1 cellular context compared by ENCODE assay signal in the genomic region with DNA sequence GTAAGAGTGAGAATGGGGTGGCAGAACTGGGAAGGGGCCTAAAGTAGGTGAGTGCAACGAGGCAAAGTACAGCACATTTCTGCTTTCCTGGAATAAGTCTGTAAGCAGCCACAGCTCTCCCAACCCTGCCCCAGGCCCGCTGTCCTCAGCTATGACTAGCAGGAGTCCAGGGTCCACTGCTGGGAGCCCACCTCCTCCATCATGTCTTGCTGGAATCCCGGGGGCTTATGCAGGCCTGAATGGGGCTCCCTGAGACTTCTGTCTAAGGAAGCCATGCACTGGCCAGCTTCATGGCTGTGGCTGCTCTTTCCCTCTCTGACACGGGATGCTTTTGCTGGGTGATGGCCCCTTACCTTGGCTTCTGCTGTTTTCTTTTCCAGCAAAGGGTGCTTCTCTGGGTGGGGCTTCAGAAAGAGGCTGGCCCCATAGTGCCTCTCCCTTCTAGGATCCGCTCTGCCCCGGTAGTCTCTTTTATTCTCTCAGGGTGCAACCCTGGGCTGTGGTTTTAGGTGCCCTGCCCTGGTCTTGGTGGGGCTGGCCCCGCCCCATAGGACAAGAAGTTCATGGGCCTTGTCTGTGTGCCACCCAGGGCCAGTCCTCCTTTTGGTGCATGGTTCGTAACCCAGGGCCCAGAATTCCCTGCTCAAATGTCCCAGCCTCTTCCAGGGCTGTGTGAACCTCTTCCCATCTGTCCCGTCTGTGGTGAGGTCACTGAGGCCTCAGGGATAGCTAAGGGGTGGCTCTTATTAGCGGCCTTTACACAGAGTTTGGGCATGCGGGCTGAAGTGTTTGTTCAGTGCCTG.
TF ChIP-seq lines count a peak whose summit lies in the region.

No MANE protein-coding gene starts in this region.

TF ChIP-seq in HepG2, 621 proteins besides CTCF, POLR2A, EP300 and RAD21 (continued from another document and continues in another):
- TF ChIP-seq, protein P1, sequence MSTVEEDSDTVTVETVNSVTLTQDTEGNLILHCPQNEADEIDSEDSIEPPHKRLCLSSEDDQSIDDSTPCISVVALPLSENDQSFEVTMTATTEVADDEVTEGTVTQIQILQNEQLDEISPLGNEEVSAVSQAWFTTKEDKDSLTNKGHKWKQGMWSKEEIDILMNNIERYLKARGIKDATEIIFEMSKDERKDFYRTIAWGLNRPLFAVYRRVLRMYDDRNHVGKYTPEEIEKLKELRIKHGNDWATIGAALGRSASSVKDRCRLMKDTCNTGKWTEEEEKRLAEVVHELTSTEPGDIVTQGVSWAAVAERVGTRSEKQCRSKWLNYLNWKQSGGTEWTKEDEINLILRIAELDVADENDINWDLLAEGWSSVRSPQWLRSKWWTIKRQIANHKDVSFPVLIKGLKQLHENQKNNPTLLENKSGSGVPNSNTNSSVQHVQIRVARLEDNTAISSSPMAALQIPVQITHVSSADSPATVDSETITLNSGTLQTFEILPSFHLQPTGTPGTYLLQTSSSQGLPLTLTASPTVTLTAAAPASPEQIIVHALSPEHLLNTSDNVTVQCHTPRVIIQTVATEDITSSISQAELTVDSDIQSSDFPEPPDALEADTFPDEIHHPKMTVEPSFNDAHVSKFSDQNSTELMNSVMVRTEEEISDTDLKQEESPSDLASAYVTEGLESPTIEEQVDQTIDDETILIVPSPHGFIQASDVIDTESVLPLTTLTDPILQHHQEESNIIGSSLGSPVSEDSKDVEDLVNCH (CRISPR knock-in tag; IDR thresholded peaks at IDR 0.05), result no peak
- TF ChIP-seq, protein P2, sequence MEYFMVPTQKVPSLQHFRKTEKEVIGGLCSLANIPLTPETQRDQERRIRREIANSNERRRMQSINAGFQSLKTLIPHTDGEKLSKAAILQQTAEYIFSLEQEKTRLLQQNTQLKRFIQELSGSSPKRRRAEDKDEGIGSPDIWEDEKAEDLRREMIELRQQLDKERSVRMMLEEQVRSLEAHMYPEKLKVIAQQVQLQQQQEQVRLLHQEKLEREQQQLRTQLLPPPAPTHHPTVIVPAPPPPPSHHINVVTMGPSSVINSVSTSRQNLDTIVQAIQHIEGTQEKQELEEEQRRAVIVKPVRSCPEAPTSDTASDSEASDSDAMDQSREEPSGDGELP (IDR thresholded peaks at IDR 0.05; ENCODE audit: borderline replicate concordance, low read depth), result no peak
- peak; percentile 14 for TF ChIP-seq SRSF1 (optimal IDR thresholded peaks at IDR 0.05; ENCODE audit: low read depth, low read length)
- TF ChIP-seq MAFG (CRISPR knock-in tag; IDR thresholded peaks at IDR 0.05), result no peak
- TF ChIP-seq HNRNPL (IDR thresholded peaks at IDR 0.05; ENCODE audit: low read depth, low read length), result no peak
- peak; percentile 83; the same call in 1 of the 2 replicates for TF ChIP-seq ZNF274 (CRISPR knock-in tag; IDR thresholded peaks at IDR 0.05)
- no peak for TF ChIP-seq REXO4 (CRISPR knock-in tag; IDR thresholded peaks at IDR 0.05; ENCODE audit: borderline replicate concordance)
- TF ChIP-seq, protein P3, sequence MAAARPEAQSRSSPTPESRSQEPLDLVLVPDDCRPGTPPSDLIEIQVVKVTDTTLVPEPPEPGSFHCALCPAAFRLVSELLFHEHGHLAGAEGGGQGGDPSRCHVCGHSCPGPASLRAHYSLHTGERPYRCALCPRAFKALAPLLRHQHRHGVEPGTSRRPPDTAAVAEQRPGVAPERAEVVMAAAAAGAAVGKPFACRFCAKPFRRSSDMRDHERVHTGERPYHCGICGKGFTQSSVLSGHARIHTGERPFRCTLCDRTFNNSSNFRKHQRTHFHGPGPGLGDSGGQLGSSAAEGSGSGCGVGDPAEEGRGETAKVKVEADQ (CRISPR knock-in tag; IDR thresholded peaks at IDR 0.05; ENCODE audit: borderline replicate concordance), result peak; percentile 77; the same call in 1 of the 2 replicates
- peak; percentile 41; the same call in 1 of the 2 replicates for TF ChIP-seq IRF2 (CRISPR knock-in tag; IDR thresholded peaks at IDR 0.05)
- no peak for TF ChIP-seq ZNF747 (CRISPR knock-in tag; IDR thresholded peaks at IDR 0.05; ENCODE audit: borderline replicate concordance)
- no peak for TF ChIP-seq SIX1 (CRISPR knock-in tag; IDR thresholded peaks at IDR 0.05; ENCODE audit: borderline replicate concordance)
- TF ChIP-seq, protein P4, sequence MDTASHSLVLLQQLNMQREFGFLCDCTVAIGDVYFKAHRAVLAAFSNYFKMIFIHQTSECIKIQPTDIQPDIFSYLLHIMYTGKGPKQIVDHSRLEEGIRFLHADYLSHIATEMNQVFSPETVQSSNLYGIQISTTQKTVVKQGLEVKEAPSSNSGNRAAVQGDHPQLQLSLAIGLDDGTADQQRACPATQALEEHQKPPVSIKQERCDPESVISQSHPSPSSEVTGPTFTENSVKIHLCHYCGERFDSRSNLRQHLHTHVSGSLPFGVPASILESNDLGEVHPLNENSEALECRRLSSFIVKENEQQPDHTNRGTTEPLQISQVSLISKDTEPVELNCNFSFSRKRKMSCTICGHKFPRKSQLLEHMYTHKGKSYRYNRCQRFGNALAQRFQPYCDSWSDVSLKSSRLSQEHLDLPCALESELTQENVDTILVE (CRISPR knock-in tag; IDR thresholded peaks at IDR 0.05), result 0 out of 2 replicates have a peak, but pooled peaks have one; percentile 13
- TF ChIP-seq ZNF629 (CRISPR knock-in tag; conservative IDR thresholded peaks at IDR 0.05), result no peak
- TF ChIP-seq MATR3 (CRISPR knock-in tag; IDR thresholded peaks at IDR 0.05), result no peak
- TF ChIP-seq, protein P5, sequence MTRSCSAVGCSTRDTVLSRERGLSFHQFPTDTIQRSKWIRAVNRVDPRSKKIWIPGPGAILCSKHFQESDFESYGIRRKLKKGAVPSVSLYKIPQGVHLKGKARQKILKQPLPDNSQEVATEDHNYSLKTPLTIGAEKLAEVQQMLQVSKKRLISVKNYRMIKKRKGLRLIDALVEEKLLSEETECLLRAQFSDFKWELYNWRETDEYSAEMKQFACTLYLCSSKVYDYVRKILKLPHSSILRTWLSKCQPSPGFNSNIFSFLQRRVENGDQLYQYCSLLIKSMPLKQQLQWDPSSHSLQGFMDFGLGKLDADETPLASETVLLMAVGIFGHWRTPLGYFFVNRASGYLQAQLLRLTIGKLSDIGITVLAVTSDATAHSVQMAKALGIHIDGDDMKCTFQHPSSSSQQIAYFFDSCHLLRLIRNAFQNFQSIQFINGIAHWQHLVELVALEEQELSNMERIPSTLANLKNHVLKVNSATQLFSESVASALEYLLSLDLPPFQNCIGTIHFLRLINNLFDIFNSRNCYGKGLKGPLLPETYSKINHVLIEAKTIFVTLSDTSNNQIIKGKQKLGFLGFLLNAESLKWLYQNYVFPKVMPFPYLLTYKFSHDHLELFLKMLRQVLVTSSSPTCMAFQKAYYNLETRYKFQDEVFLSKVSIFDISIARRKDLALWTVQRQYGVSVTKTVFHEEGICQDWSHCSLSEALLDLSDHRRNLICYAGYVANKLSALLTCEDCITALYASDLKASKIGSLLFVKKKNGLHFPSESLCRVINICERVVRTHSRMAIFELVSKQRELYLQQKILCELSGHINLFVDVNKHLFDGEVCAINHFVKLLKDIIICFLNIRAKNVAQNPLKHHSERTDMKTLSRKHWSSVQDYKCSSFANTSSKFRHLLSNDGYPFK (CRISPR knock-in tag; IDR thresholded peaks at IDR 0.05; ENCODE audit: borderline replicate concordance), result peak; percentile 93
- no peak for TF ChIP-seq NCOR1 (IDR thresholded peaks at IDR 0.05; ENCODE audit: borderline replicate concordance, low read length)
- no peak for TF ChIP-seq SMC3 (IDR thresholded peaks at IDR 0.05; ENCODE audit: low read length)
- peak; percentile 68; the same call in 1 of the 2 replicates for TF ChIP-seq THYN1 (CRISPR knock-in tag; IDR thresholded peaks at IDR 0.05; ENCODE audit: borderline replicate concordance, low read depth)
- no peak for TF ChIP-seq SRSF9 (IDR thresholded peaks at IDR 0.05; ENCODE audit: borderline replicate concordance, insufficient read depth, low read depth, low read length, poor library complexity, severe bottlenecking)
- TF ChIP-seq, protein P6, sequence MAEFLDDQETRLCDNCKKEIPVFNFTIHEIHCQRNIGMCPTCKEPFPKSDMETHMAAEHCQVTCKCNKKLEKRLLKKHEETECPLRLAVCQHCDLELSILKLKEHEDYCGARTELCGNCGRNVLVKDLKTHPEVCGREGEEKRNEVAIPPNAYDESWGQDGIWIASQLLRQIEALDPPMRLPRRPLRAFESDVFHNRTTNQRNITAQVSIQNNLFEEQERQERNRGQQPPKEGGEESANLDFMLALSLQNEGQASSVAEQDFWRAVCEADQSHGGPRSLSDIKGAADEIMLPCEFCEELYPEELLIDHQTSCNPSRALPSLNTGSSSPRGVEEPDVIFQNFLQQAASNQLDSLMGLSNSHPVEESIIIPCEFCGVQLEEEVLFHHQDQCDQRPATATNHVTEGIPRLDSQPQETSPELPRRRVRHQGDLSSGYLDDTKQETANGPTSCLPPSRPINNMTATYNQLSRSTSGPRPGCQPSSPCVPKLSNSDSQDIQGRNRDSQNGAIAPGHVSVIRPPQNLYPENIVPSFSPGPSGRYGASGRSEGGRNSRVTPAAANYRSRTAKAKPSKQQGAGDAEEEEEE (CRISPR knock-in tag; IDR thresholded peaks at IDR 0.05; ENCODE audit: borderline replicate concordance), result no peak
- 0 out of 2 replicates have a peak, but pooled peaks have one; percentile 43 for TF ChIP-seq ZKSCAN8 (CRISPR knock-in tag; IDR thresholded peaks at IDR 0.05; ENCODE audit: borderline replicate concordance)
- no peak for TF ChIP-seq SP1 (IDR thresholded peaks at IDR 0.05)
- TF ChIP-seq SP1 (CRISPR knock-in tag; IDR thresholded peaks at IDR 0.05), result no peak
- TF ChIP-seq, protein P7, sequence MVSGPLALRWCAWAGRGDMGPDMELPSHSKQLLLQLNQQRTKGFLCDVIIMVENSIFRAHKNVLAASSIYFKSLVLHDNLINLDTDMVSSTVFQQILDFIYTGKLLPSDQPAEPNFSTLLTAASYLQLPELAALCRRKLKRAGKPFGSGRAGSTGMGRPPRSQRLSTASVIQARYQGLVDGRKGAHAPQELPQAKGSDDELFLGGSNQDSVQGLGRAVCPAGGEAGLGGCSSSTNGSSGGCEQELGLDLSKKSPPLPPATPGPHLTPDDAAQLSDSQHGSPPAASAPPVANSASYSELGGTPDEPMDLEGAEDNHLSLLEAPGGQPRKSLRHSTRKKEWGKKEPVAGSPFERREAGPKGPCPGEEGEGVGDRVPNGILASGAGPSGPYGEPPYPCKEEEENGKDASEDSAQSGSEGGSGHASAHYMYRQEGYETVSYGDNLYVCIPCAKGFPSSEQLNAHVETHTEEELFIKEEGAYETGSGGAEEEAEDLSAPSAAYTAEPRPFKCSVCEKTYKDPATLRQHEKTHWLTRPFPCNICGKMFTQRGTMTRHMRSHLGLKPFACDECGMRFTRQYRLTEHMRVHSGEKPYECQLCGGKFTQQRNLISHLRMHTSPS (CRISPR knock-in tag; IDR thresholded peaks at IDR 0.05; ENCODE audit: low read depth), result peak; percentile 21; the same call in 1 of the 2 replicates
- no peak for TF ChIP-seq ZNF225 (CRISPR knock-in tag; IDR thresholded peaks at IDR 0.05)
- peak; percentile 76 for TF ChIP-seq AGO2 (optimal IDR thresholded peaks at IDR 0.05; ENCODE audit: low read depth, low read length)
- no peak for TF ChIP-seq BRD4 (CRISPR knock-in tag; IDR thresholded peaks at IDR 0.05)
- no peak for TF ChIP-seq TMF1 (CRISPR knock-in tag; IDR thresholded peaks at IDR 0.05; ENCODE audit: low read depth)
- no peak for TF ChIP-seq ZEB1 (IDR thresholded peaks at IDR 0.05; ENCODE audit: insufficient replicate concordance, low read depth)
- no peak for TF ChIP-seq STAG1 (CRISPR knock-in tag; IDR thresholded peaks at IDR 0.05)
- TF ChIP-seq ATF7-NPFF (CRISPR knock-in tag; IDR thresholded peaks at IDR 0.05; ENCODE audit: low read depth), result no peak
- TF ChIP-seq ZMYM2 (CRISPR knock-in tag; IDR thresholded peaks at IDR 0.05), result no peak
- no peak; the same call in 1 of the 2 replicates for TF ChIP-seq FOSL2 (CRISPR knock-in tag; IDR thresholded peaks at IDR 0.05)
- TF ChIP-seq IKZF1 (IDR thresholded peaks at IDR 0.05), result no peak
- TF ChIP-seq ZZZ3 (CRISPR knock-in tag; IDR thresholded peaks at IDR 0.05; ENCODE audit: borderline replicate concordance), result 0 out of 2 replicates have a peak, but pooled peaks have one; percentile 42
- no peak for TF ChIP-seq PHB2 (IDR thresholded peaks at IDR 0.05; ENCODE audit: partially characterized antibody)
- TF ChIP-seq, protein P8, sequence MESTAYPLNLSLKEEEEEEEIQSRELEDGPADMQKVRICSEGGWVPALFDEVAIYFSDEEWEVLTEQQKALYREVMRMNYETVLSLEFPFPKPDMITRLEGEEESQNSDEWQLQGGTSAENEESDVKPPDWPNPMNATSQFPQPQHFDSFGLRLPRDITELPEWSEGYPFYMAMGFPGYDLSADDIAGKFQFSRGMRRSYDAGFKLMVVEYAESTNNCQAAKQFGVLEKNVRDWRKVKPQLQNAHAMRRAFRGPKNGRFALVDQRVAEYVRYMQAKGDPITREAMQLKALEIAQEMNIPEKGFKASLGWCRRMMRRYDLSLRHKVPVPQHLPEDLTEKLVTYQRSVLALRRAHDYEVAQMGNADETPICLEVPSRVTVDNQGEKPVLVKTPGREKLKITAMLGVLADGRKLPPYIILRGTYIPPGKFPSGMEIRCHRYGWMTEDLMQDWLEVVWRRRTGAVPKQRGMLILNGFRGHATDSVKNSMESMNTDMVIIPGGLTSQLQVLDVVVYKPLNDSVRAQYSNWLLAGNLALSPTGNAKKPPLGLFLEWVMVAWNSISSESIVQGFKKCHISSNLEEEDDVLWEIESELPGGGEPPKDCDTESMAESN (CRISPR knock-in tag; conservative IDR thresholded peaks at IDR 0.05), result no peak
- TF ChIP-seq, protein P9, sequence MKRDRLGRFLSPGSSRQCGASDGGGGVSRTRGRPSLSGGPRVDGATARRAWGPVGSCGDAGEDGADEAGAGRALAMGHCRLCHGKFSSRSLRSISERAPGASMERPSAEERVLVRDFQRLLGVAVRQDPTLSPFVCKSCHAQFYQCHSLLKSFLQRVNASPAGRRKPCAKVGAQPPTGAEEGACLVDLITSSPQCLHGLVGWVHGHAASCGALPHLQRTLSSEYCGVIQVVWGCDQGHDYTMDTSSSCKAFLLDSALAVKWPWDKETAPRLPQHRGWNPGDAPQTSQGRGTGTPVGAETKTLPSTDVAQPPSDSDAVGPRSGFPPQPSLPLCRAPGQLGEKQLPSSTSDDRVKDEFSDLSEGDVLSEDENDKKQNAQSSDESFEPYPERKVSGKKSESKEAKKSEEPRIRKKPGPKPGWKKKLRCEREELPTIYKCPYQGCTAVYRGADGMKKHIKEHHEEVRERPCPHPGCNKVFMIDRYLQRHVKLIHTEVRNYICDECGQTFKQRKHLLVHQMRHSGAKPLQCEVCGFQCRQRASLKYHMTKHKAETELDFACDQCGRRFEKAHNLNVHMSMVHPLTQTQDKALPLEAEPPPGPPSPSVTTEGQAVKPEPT (CRISPR knock-in tag; IDR thresholded peaks at IDR 0.05; ENCODE audit: low read depth), result 0 out of 2 replicates have a peak, but pooled peaks have one; percentile 30
- TF ChIP-seq ZFAT (CRISPR knock-in tag; conservative IDR thresholded peaks at IDR 0.05), result no peak
- peak; percentile 67 for TF ChIP-seq ZNF430 (CRISPR knock-in tag; IDR thresholded peaks at IDR 0.05)
- TF ChIP-seq POLR2G (IDR thresholded peaks at IDR 0.05; ENCODE audit: low read depth, low read length), result peak; percentile 78
